In genomic region chr5:140146523-140146842, GRCh38 we compare ENCODE assay signal across 11 cellular contexts. TPM values are rescaled to one million over a fixed set of nuclear protein-coding genes. Genes with fewer than 3 reads are reported as not detected.
DNase-seq lines count a peak whose midpoint lies in the region; ATAC-seq and TF ChIP-seq lines count a peak whose summit lies in the region.
"Had no signal": no experiment of that assay in that cellular context is flagged by ENCODE, and none has a peak within 500 bp of the region (broad histone marks: within the 10 kb centered on the region; RNA-seq: fewer than 3 reads in every experiment).

No MANE protein-coding gene starts in this region.

- H3K9me3 ChIP-seq in iPS-18c (ENCODE audit: control insufficient read depth, insufficient read depth, low read length) (no peaks in the 10 kb centered on the region), psoas muscle (no peaks in the 10 kb centered on the region)
- H3K9me3 ChIP-seq: gastrocnemius medialis, SK-N-SH had no signal

- no peaks in the 10 kb centered on the region for H3K36me3 ChIP-seq in psoas muscle (ENCODE audit: insufficient read depth in 1 of 2, low read depth in 1 of 2)
- H3K36me3 ChIP-seq: gastrocnemius medialis had no signal

- H3K4me3 ChIP-seq in iPS-18c (ENCODE audit: insufficient read depth, low read depth, low read length): peak overlapping the region; percentile 67
- peak overlapping the region; percentile 66 for H3K4me3 ChIP-seq in psoas muscle

- H3K27ac Mint-ChIP-seq in activated naive CD8-positive, alpha-beta T cell treated with anti-CD3 and anti-CD28 coated beads, Interleukin-2, amount 10 ng/mL, durations not matched to agents 7 days and 5 days: no peak overlapping the region

- peaks cover 11% of the 10 kb centered on the region for H3K4me1 ChIP-seq in psoas muscle

- H3K9me3 Mint-ChIP-seq in activated naive CD8-positive, alpha-beta T cell treated with anti-CD3 and anti-CD28 coated beads, Interleukin-2, amount 10 ng/mL, durations not matched to agents 7 days and 5 days: no peaks in the 10 kb centered on the region

- H3K36me3 Mint-ChIP-seq in activated naive CD8-positive, alpha-beta T cell treated with anti-CD3 and anti-CD28 coated beads, Interleukin-2, amount 10 ng/mL, durations not matched to agents 7 days and 5 days: no peaks in the 10 kb centered on the region

- H3K27me3 Mint-ChIP-seq in activated naive CD8-positive, alpha-beta T cell treated with anti-CD3 and anti-CD28 coated beads, Interleukin-2, amount 10 ng/mL, durations not matched to agents 7 days and 5 days: peaks cover 31% of the 10 kb centered on the region

- ATAC-seq in activated naive CD8-positive, alpha-beta T cell treated with anti-CD3 and anti-CD28 coated beads, Interleukin-2, amount 10 ng/mL, durations not matched to agents 7 days and 5 days (ENCODE audit: low read depth): no peak
- no peak for ATAC-seq in psoas muscle
- no peak for ATAC-seq in HG02610 (IDR thresholded peaks at IDR 0.05; ENCODE audit: unreplicated experiment)

- H3K27ac ChIP-seq in psoas muscle: no peak overlapping the region
- H3K27ac ChIP-seq: gastrocnemius medialis had no signal

- intact Hi-C loops in psoas muscle (cut with DNase I): loop anchor here (5.0 kb wide), 2 partner anchors 34 to 359 kb away; partner anchors contain the start of gene PURA (in 2 of the 2)

- WGBS in psoas muscle, 3 donors: 45 to 60% (median 60%) methylated on average over 9 to 14 of the region's 14 CpGs

- in situ Hi-C loops in G401 (cut with HindIII; ENCODE audit: low sequenced_read_pairs): no loop called here

- H3K4me3 Mint-ChIP-seq in activated naive CD8-positive, alpha-beta T cell treated with anti-CD3 and anti-CD28 coated beads, Interleukin-2, amount 10 ng/mL, durations not matched to agents 7 days and 5 days: peak overlapping the region; percentile 32

- POLR2A ChIA-PET in activated naive CD8-positive, alpha-beta T cell treated with anti-CD3 and anti-CD28 coated beads, Interleukin-2, amount 10 ng/mL, durations not matched to agents 7 days and 5 days (lab: Charles Lee): interaction anchor here (1.0 to 1.8 kb wide), 2 partner anchors 11 to 39 kb away, joined by 3 to 5 read pairs; no protein-coding TSS in a partner anchor

- TF ChIP-seq CTCF in psoas muscle (IDR thresholded peaks at IDR 0.05): no peak

- DNase-seq in G401 (ENCODE audit: low spot score) (peak; percentile 30), psoas muscle (no peak), HUDEP-2 (lab: John Stamatoyannopoulos, UW; ENCODE audit: unreplicated experiment in 76 of 76) (no peak), DMS 273 treated with DMSO at 0.1 percent for 48 hours (lab: John Stamatoyannopoulos, UW) (no peak), hepatic stellate cell (ENCODE audit: low spot score) (no peak)
- no peak for DNase-seq in activated naive CD8-positive, alpha-beta T cell treated with anti-CD3 and anti-CD28 coated beads, Interleukin-2, amount 10 ng/mL, durations not matched to agents 7 days and 5 days
- DNase-seq: NCI-H1694 treated with DMSO at 0.1 percent for 48 hours had no signal

- no peaks in the 10 kb centered on the region for H3K27me3 ChIP-seq in psoas muscle (ENCODE audit: insufficient read depth in 3 of 3, low read length in 2 of 3)
- H3K27me3 ChIP-seq: gastrocnemius medialis had no signal

- H3K4me1 Mint-ChIP-seq in activated naive CD8-positive, alpha-beta T cell treated with anti-CD3 and anti-CD28 coated beads, Interleukin-2, amount 10 ng/mL, durations not matched to agents 7 days and 5 days: peaks cover 8% of the 10 kb centered on the region

RNA-seq across cellular contexts. Expression of gene IGIP, which starts 20.7 kb away (rescaled TPM):
- 0.24 and 0.68 TPM in 2 replicates for total RNA-seq in G401 (2014; rRNA removed; shearing (Covaris generic))
- total RNA-seq in activated naive CD8-positive, alpha-beta T cell treated with anti-CD3 and anti-CD28 coated beads, Interleukin-2, amount 10 ng/mL, durations not matched to agents 7 days and 5 days: 1 to 10 TPM; 6.9 to 7.3 TPM
- total RNA-seq in psoas muscle: 10 to 100 TPM in 2 of 4 donors, 1 to 10 TPM in 2; 5.1 to 11.6 (median 9.3) TPM
- 1 to 10 TPM; 3.5 to 6.8 (median 3.6) TPM for polyA plus RNA-seq in psoas muscle

RNA-seq across cellular contexts. Expression of gene CYSTM1, which starts 28.5 kb away (rescaled TPM):
- total RNA-seq in G401 (2014; rRNA removed; shearing (Covaris generic)): 46.1 and 53.8 TPM in 2 replicates
- total RNA-seq in activated naive CD8-positive, alpha-beta T cell treated with anti-CD3 and anti-CD28 coated beads, Interleukin-2, amount 10 ng/mL, durations not matched to agents 7 days and 5 days: 10 to 100 TPM; 12.1 to 13.5 TPM
- 100 to 1,000 TPM; 193 to 408 (median 285) TPM for total RNA-seq in psoas muscle
- 100 to 1,000 TPM; 217 to 601 (median 297) TPM for polyA plus RNA-seq in psoas muscle

RNA-seq across cellular contexts. Expression of gene PURA, which starts 32.6 kb away (rescaled TPM):
- 8.0 and 9.7 TPM in 2 replicates for total RNA-seq in G401 (2014; rRNA removed; shearing (Covaris generic))
- 10 to 100 TPM; 19.8 TPM for total RNA-seq in activated naive CD8-positive, alpha-beta T cell treated with anti-CD3 and anti-CD28 coated beads, Interleukin-2, amount 10 ng/mL, durations not matched to agents 7 days and 5 days
- 10 to 100 TPM; 11.8 to 20.4 (median 19.3) TPM for total RNA-seq in psoas muscle
- polyA plus RNA-seq in psoas muscle: 1 to 10 TPM; 3.2 to 8.8 (median 3.4) TPM
